In genomic region chr15:100114100-100114499, GRCh38 we compare ENCODE assay signal across 9 cellular contexts.
DNase-seq lines count a peak whose midpoint lies in the region; ATAC-seq and TF ChIP-seq lines count a peak whose summit lies in the region.
"Had no signal": no experiment of that assay in that cellular context is flagged by ENCODE, and none has a peak within 500 bp of the region (broad histone marks: within the 10 kb centered on the region; RNA-seq: fewer than 3 reads in every experiment).

No MANE protein-coding gene starts in this region.

- ATAC-seq in omental fat pad (ENCODE audit: low FRiP score) = peak; percentile 60
- ATAC-seq in stimulated activated memory B cell treated with anti-CD40 and anti-IgM and Interleukin-4, amounts not matched to agents 10 μg/mL and 1 μg/mL and 100 μg/mL, for 72 hours = no peak
- ATAC-seq in HG03135 (IDR thresholded peaks at IDR 0.05; ENCODE audit: unreplicated experiment) = no peak

- H3K4me1 Mint-ChIP-seq in stimulated activated memory B cell treated with anti-CD40 and anti-IgM and Interleukin-4, amounts not matched to agents 10 μg/mL and 1 μg/mL and 100 μg/mL, for 72 hours = no peaks in the 10 kb centered on the region

- H3K4me3 ChIP-seq in AG10803 (ENCODE audit: low read length) (peak overlapping the region; percentile 27), fibroblast of pulmonary artery (replicated peaks; ENCODE audit: low read depth, low read length) (peak overlapping the region; percentile 27)

- peaks cover 20% of the 10 kb centered on the region for H3K27me3 Mint-ChIP-seq in stimulated activated memory B cell treated with anti-CD40 and anti-IgM and Interleukin-4, amounts not matched to agents 10 μg/mL and 1 μg/mL and 100 μg/mL, for 72 hours

- H3K27ac Mint-ChIP-seq in stimulated activated memory B cell treated with anti-CD40 and anti-IgM and Interleukin-4, amounts not matched to agents 10 μg/mL and 1 μg/mL and 100 μg/mL, for 72 hours = no peak overlapping the region

- H3K4me3 Mint-ChIP-seq in stimulated activated memory B cell treated with anti-CD40 and anti-IgM and Interleukin-4, amounts not matched to agents 10 μg/mL and 1 μg/mL and 100 μg/mL, for 72 hours = no peak overlapping the region

- H3K9me3 Mint-ChIP-seq in stimulated activated memory B cell treated with anti-CD40 and anti-IgM and Interleukin-4, amounts not matched to agents 10 μg/mL and 1 μg/mL and 100 μg/mL, for 72 hours = peaks cover 5% of the 10 kb centered on the region

- TF ChIP-seq CTCF in AG10803 (conservative IDR thresholded peaks at IDR 0.05; ENCODE audit: low read length) = no peak
- TF ChIP-seq CTCF in fibroblast of pulmonary artery (IDR thresholded peaks at IDR 0.05; ENCODE audit: low read length, missing control alignments) = no peak
- no peak for TF ChIP-seq CTCF in omental fat pad (IDR thresholded peaks at IDR 0.05)

- H3K36me3 Mint-ChIP-seq in stimulated activated memory B cell treated with anti-CD40 and anti-IgM and Interleukin-4, amounts not matched to agents 10 μg/mL and 1 μg/mL and 100 μg/mL, for 72 hours = no peaks in the 10 kb centered on the region

- DNase-seq in AG10803 (ENCODE audit: low read depth) = peak; percentile 79
- DNase-seq in SW480 (ENCODE audit: low spot score) = peak; percentile 93
- peak; percentile 96 for DNase-seq in fibroblast of pulmonary artery (ENCODE audit: low read depth)
- DNase-seq in omental fat pad (ENCODE audit: low spot score) = no peak
- DNase-seq in NCI-H1092 (lab: John Stamatoyannopoulos, UW) = no peak
- no peak for DNase-seq in activated T-cell treated with anti-CD3 and anti-CD28 coated beads, Interleukin-2, amount 50 U/mL, for 48 hours
- DNase-seq: GDM1 had no signal

Comparison
In these comparisons a context has a peak if more than half of its experiments do, and no peak if none do; other contexts are left out.
1. DNase-seq: peak in AG10803 (single experiment), SW480 (single experiment) and fibroblast of pulmonary artery (single experiment); none in omental fat pad (single experiment), NCI-H1092 (single experiment) and activated T-cell treated with anti-CD3 and anti-CD28 coated beads, Interleukin-2, amount 50 U/mL, for 48 hours (0 of 2).